23 cellular contexts compared by ENCODE assay signal in the genomic region with DNA sequence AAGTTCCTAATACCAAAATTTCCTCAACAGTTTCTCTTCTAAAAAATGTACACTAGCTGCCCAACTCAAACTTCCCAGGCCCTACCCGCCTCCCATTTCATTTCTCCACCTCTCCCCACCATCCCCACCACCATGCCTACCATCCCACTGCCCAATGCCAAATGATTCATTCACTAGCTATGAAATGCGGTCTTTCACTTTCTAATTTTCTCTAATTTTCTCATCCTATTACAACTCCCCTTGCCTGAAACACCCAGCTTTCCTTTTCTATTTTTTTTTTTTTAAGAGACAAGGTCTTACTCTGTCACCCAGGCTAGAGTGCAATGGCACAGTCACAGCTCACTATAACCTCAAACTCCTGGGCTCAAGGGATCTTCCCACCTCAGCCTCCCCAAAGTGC. TPM values are rescaled to one million over a fixed set of nuclear protein-coding genes. Genes with fewer than 3 reads are reported as not detected.
DNase-seq lines count a peak whose midpoint lies in the region; ATAC-seq and TF ChIP-seq lines count a peak whose summit lies in the region.
"Had no signal": no experiment of that assay in that cellular context is flagged by ENCODE, and none has a peak within 500 bp of the region (broad histone marks: within the 10 kb centered on the region; RNA-seq: fewer than 3 reads in every experiment).

No MANE protein-coding gene starts in this region.

- no peaks in the 10 kb centered on the region for H3K9me3 Mint-ChIP-seq in CD4-positive, CD25-positive, alpha-beta regulatory T cell
- H3K9me3 Mint-ChIP-seq: CD4-positive, alpha-beta memory T cell had no signal

- no peaks in the 10 kb centered on the region for H3K9me3 ChIP-seq in CD4-positive, CD25-positive, alpha-beta regulatory T cell (ENCODE audit: control insufficient read depth in 2 of 2, low read length in 2 of 2)
- H3K9me3 ChIP-seq in T-helper 17 cell (ENCODE audit: control insufficient read depth, low read length, poor library complexity, severe bottlenecking) = no peaks in the 10 kb centered on the region
- H3K9me3 ChIP-seq in psoas muscle = no peaks in the 10 kb centered on the region
- H3K9me3 ChIP-seq: BLaER1, Caco-2, Peyer's patch, SJCRH30 had no signal

- peaks cover 86% of the 10 kb centered on the region for H3K36me3 ChIP-seq in CD4-positive, CD25-positive, alpha-beta regulatory T cell (ENCODE audit: control insufficient read depth, insufficient read depth, low read length)
- peaks cover 0 to 80% of the 10 kb centered on the region in 2 donors for H3K36me3 ChIP-seq in psoas muscle (ENCODE audit: insufficient read depth in 1 of 2, low read depth in 1 of 2)

- H3K4me1 ChIP-seq in CD4-positive, CD25-positive, alpha-beta regulatory T cell (ENCODE audit: control insufficient read depth, insufficient read depth, low read length, poor library complexity, severe bottlenecking) = no peaks in the 10 kb centered on the region
- H3K4me1 ChIP-seq in psoas muscle = peaks cover 21% of the 10 kb centered on the region
- H3K4me1 ChIP-seq: BLaER1, Caco-2, Peyer's patch, SJCRH30 had no signal

- WGBS in psoas muscle, 3 donors = 97 to 100% (median 100%) methylated on average over 2 of the region's 2 CpGs

- H3K4me1 Mint-ChIP-seq in CD4-positive, CD25-positive, alpha-beta regulatory T cell = peaks cover 9 to 12% (median 11%) of the 10 kb centered on the region in 4 donors
- H3K4me1 Mint-ChIP-seq in T-helper 17 cell = peaks cover 23% of the 10 kb centered on the region

- no peak overlapping the region for H3K4me3 ChIP-seq in CD4-positive, CD25-positive, alpha-beta regulatory T cell (ENCODE audit: low read depth, low read length)
- H3K4me3 ChIP-seq in psoas muscle = no peak overlapping the region
- H3K4me3 ChIP-seq: BLaER1, K562, Peyer's patch, SJCRH30 had no signal

- peak overlapping the region in 2 of 3 donors; percentile 49 to 92 for H3K27ac Mint-ChIP-seq in CD4-positive, CD25-positive, alpha-beta regulatory T cell
- H3K27ac Mint-ChIP-seq in T-helper 17 cell = peak overlapping the region; percentile 16

- TF ChIP-seq CTCF in psoas muscle (IDR thresholded peaks at IDR 0.05) = no peak

- no peak for ATAC-seq in CD4-positive, CD25-positive, alpha-beta regulatory T cell (ENCODE audit: low read depth in 2 of 2)
- ATAC-seq in T-helper 17 cell (no peak), psoas muscle (no peak), HG03196 (IDR thresholded peaks at IDR 0.05; ENCODE audit: unreplicated experiment) (no peak)
- ATAC-seq: HepG2, K562 had no signal

- intact Hi-C loops in psoas muscle (cut with DNase I) = no loop called here

- H3K27me3 ChIP-seq in CD4-positive, CD25-positive, alpha-beta regulatory T cell (ENCODE audit: control insufficient read depth, insufficient read depth, low read length) = no peaks in the 10 kb centered on the region
- H3K27me3 ChIP-seq in psoas muscle (ENCODE audit: insufficient read depth in 3 of 3, low read length in 2 of 3) = no peaks in the 10 kb centered on the region
- H3K27me3 ChIP-seq: BLaER1, Peyer's patch, SJCRH30 had no signal

- peak; percentile 35 for DNase-seq in A172 (ENCODE audit: low spot score)
- DNase-seq in CD4-positive, CD25-positive, alpha-beta regulatory T cell = no peak
- DNase-seq in T-helper 17 cell = no peak
- no peak for DNase-seq in psoas muscle
- DNase-seq in stimulated activated CD4-positive, alpha-beta T cell treated with anti-CD3 and anti-CD28 coated beads, Interleukin-4, amount 100 ng/mL, for 24 hours = no peak
- DNase-seq in GF-D8 (lab: John Stamatoyannopoulos, UW) = no peak
- DNase-seq: Caco-2; CD4-positive, alpha-beta memory T cell; DMS 273 treated with DMSO at 0.1 percent for 48 hours; DND-41; NCI-H1092 treated with DMSO at 0.1 percent for 48 hours; NCI-H1436 treated with DMSO at 0.1 percent for 48 hours; NCI-H2029 treated with DMSO at 0.1 percent for 48 hours; NCI-H345; NCI-H524; NCI-H774; NK-92 treated with Interleukin-12 subunit alpha and Interleukin-12 subunit beta, amount 100 ng/mL, for 24 hours; Peyer's patch; SJCRH30 had no signal

- H3K27ac ChIP-seq in CD4-positive, CD25-positive, alpha-beta regulatory T cell (ENCODE audit: insufficient read depth, low read length, poor library complexity, severe bottlenecking) = no peak overlapping the region
- H3K27ac ChIP-seq in psoas muscle = peak overlapping the region; percentile 44
- H3K27ac ChIP-seq: BLaER1, Peyer's patch, SJCRH30 had no signal

- no peak overlapping the region for H3K4me3 Mint-ChIP-seq in CD4-positive, CD25-positive, alpha-beta regulatory T cell
- no peak overlapping the region for H3K4me3 Mint-ChIP-seq in T-helper 17 cell
- H3K4me3 Mint-ChIP-seq: CD4-positive, alpha-beta memory T cell had no signal

- H3K27me3 Mint-ChIP-seq in CD4-positive, CD25-positive, alpha-beta regulatory T cell = no peaks in the 10 kb centered on the region
- H3K27me3 Mint-ChIP-seq in T-helper 17 cell = no peaks in the 10 kb centered on the region
- H3K27me3 Mint-ChIP-seq: CD4-positive, alpha-beta memory T cell had no signal

- peaks cover 64% of the 10 kb centered on the region for H3K36me3 Mint-ChIP-seq in CD4-positive, CD25-positive, alpha-beta regulatory T cell
- H3K36me3 Mint-ChIP-seq in T-helper 17 cell (ENCODE audit: low read depth) = peaks cover 39% of the 10 kb centered on the region

RNA-seq across cellular contexts. Expression of a gene that starts 38.4 kb away (rescaled TPM):
- total RNA-seq in A172 (2014; rRNA removed; shearing (Covaris generic)) = 46.0 and 54.2 TPM in 2 replicates
- total RNA-seq in CD4-positive, CD25-positive, alpha-beta regulatory T cell = 52.2 TPM
- polyA plus RNA-seq in CD4-positive, CD25-positive, alpha-beta regulatory T cell = 10 to 100 TPM in 3 of 4 donors, 1 to 10 TPM in 1; 9.9 to 20.5 (median 18.9) TPM
- total RNA-seq in T-helper 17 cell = 10 to 100 TPM; 33.2 to 44.5 TPM
- total RNA-seq in psoas muscle = 10 to 100 TPM; 40.4 to 52.0 (median 46.5) TPM
- polyA plus RNA-seq in psoas muscle = 10 to 100 TPM in 2 of 3 donors, 1 to 10 TPM in 1; 7.5 to 29.1 (median 10.9) TPM
